ENCODE assay signal across 27 cellular contexts in genomic region chr11:44258190-44258489, GRCh38.
DNase-seq lines count a peak whose midpoint lies in the region; ATAC-seq and TF ChIP-seq lines count a peak whose summit lies in the region.
"Had no signal": no experiment of that assay in that cellular context is flagged by ENCODE, and none has a peak within 500 bp of the region (broad histone marks: within the 10 kb centered on the region; RNA-seq: fewer than 3 reads in every experiment).

No MANE protein-coding gene starts in this region.

- no peak overlapping the region for H3K27ac ChIP-seq in brain microvascular endothelial cell
- H3K27ac ChIP-seq: body of pancreas, coronary artery, heart left ventricle, SJSA1 had no signal

- no peaks in the 10 kb centered on the region for H3K27me3 ChIP-seq in brain microvascular endothelial cell (replicated peaks)
- H3K27me3 ChIP-seq: body of pancreas, heart left ventricle, SJSA1 had no signal

- peak; percentile 22 for DNase-seq in HCEC 1CT
- DNase-seq in brain microvascular endothelial cell, result no peak
- DNase-seq in foreskin fibroblast, result peak; percentile 39 to 69
- no peak for DNase-seq in SKM-1 (lab: John Stamatoyannopoulos, UW; ENCODE audit: unreplicated experiment)
- DNase-seq: activated CD4-positive, CD25-positive, alpha-beta regulatory T cell treated with anti-CD3 and anti-CD28 coated beads, Interleukin-2, amount 50 U/mL, for 72 hours; activated CD8-positive, alpha-beta T cell treated with anti-CD3 and anti-CD28 coated beads for 36 hours; activated gamma-delta T cell; activated naive CD8-positive, alpha-beta T cell treated with anti-CD3 and anti-CD28 coated beads, Interleukin-2, amount 50 U/mL, for 24 hours; AML-193; body of pancreas; DMS79; Karpas-422; left colon; NCI-H1694; NCI-H2171; NCI-H526 treated with DMSO at 0.1 percent for 48 hours; occipital lobe; small intestine; T-helper 1 cell had no signal

- in situ Hi-C loops in brain microvascular endothelial cell (cut with HindIII; ENCODE audit: low pct_ligation_motif_present, low sequenced_read_pairs), result no loop called here

- ATAC-seq in GM19463 (IDR thresholded peaks at IDR 0.05; ENCODE audit: unreplicated experiment) (no peak), GM21526 (IDR thresholded peaks at IDR 0.05; ENCODE audit: low FRiP score, unreplicated experiment) (no peak), GM21381 (IDR thresholded peaks at IDR 0.05; ENCODE audit: unreplicated experiment) (no peak)
- ATAC-seq: activated CD8-positive, alpha-beta T cell treated with anti-CD3 and anti-CD28 coated beads for 36 hours; activated naive CD8-positive, alpha-beta T cell treated with anti-CD3 and anti-CD28 coated beads, Interleukin-2, amount 50 U/mL, for 24 hours; body of pancreas; GM12878; HCT116; heart left ventricle; left colon had no signal

- H3K36me3 ChIP-seq in brain microvascular endothelial cell (replicated peaks), result no peaks in the 10 kb centered on the region
- H3K36me3 ChIP-seq: heart left ventricle had no signal

- peak; percentile 6 for TF ChIP-seq CTCF in brain microvascular endothelial cell (IDR thresholded peaks at IDR 0.05; ENCODE audit: low read depth, low read length, missing control alignments)
- no peak for TF ChIP-seq CTCF in foreskin fibroblast (IDR thresholded peaks at IDR 0.05; ENCODE audit: low read depth, low read length)

- no peak overlapping the region for H3K4me3 ChIP-seq in brain microvascular endothelial cell (ENCODE audit: low read depth, low read length)
- H3K4me3 ChIP-seq in foreskin fibroblast (ENCODE audit: low read depth in 1 of 2, low read length in 2 of 2), result no peak overlapping the region
- H3K4me3 ChIP-seq: body of pancreas, coronary artery, GM12878, heart left ventricle, SJSA1 had no signal

Comparison
In these comparisons a context has a peak if more than half of its experiments do, and no peak if none do; other contexts are left out.
1. DNase-seq: peak in HCEC 1CT (single experiment) and foreskin fibroblast (2 of 2); none in brain microvascular endothelial cell (single experiment) and SKM-1 (single experiment).